16 cellular contexts compared by ENCODE assay signal in the genomic region with DNA sequence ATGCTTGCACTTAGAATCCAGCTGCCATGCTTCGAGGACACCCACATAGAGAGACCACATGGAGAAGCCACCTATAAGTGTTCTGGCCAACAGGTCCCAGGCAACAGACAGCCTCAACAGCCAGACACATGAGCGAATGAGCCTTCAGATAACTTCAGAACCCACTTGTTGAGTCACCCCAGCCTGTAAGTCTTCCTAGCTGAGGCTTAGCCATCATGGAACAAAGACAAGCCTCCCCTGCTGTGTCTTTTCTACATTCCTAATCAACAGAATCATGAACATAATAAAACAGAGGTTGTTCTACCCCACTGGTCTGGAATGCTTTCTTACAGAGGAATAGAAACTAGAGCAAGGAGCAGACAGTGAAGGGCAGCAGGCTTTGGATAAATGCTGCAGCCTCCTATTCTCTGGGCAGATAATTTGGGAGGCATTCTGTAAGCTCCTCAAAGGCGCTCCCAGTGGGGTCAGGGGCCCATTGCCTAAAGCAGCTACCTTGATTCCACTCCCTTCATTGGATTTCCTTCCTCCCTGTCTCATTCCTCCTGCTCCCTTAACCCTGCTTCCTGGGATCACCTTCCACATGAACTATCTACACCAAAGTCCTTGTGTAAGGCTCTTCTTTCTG. TPM values are rescaled to one million over a fixed set of nuclear protein-coding genes. Genes with fewer than 3 reads are reported as not detected.
DNase-seq lines count a peak whose midpoint lies in the region; ATAC-seq, FAIRE-seq and TF ChIP-seq lines count a peak whose summit lies in the region.
"Had no signal": no experiment of that assay in that cellular context is flagged by ENCODE, and none has a peak within 500 bp of the region (broad histone marks: within the 10 kb centered on the region; RNA-seq: fewer than 3 reads in every experiment).

No MANE protein-coding gene starts in this region.

- TF ChIP-seq POLR2A in gastroesophageal sphincter (IDR thresholded peaks at IDR 0.05), result no peak

- intact Hi-C loops in CD4-positive, alpha-beta T cell (cut with DNase I, micrococcal nuclease), result no loop called here

- H3K27ac Mint-ChIP-seq in CD4-positive, alpha-beta T cell, result no peak overlapping the region
- H3K27ac Mint-ChIP-seq: stimulated activated memory B cell treated with anti-CD40 and anti-IgM and Interleukin-4, amounts not matched to agents 10 μg/mL and 1 μg/mL and 100 μg/mL, for 72 hours had no signal

- H3K36me3 ChIP-seq in bronchial epithelial cell (ENCODE audit: control insufficient read depth, insufficient read depth, low read length), result no peaks in the 10 kb centered on the region
- H3K36me3 ChIP-seq in gastroesophageal sphincter, result no peaks in the 10 kb centered on the region
- H3K36me3 ChIP-seq: heart right ventricle had no signal

- TF ChIP-seq EP300 in gastroesophageal sphincter (IDR thresholded peaks at IDR 0.05), result no peak

- CTCF ChIA-PET in CD4-positive, alpha-beta T cell (lab: Charles Lee), result no interaction called here

- ATAC-seq in GM18868 (IDR thresholded peaks at IDR 0.05; ENCODE audit: unreplicated experiment), result no peak
- no peak for ATAC-seq in gastroesophageal sphincter
- no peak for ATAC-seq in CD4-positive, alpha-beta T cell (ENCODE audit: poor library complexity)
- ATAC-seq: activated CD4-positive, CD25-positive, alpha-beta regulatory T cell treated with anti-CD3 and anti-CD28 coated beads, Interleukin-2, amount 50 U/mL, for 24 hours; heart right ventricle; stimulated activated memory B cell treated with anti-CD40 and anti-IgM and Interleukin-4, amounts not matched to agents 10 μg/mL and 1 μg/mL and 100 μg/mL, for 72 hours had no signal

- peaks cover 29% of the 10 kb centered on the region for H3K27me3 Mint-ChIP-seq in CD4-positive, alpha-beta T cell
- H3K27me3 Mint-ChIP-seq: stimulated activated memory B cell treated with anti-CD40 and anti-IgM and Interleukin-4, amounts not matched to agents 10 μg/mL and 1 μg/mL and 100 μg/mL, for 72 hours had no signal

- TF ChIP-seq CTCF in bronchial epithelial cell (IDR thresholded peaks at IDR 0.05; ENCODE audit: insufficient read depth, low read length, severe bottlenecking) (no peak), gastroesophageal sphincter (IDR thresholded peaks at IDR 0.05) (no peak)
- TF ChIP-seq CTCF in CD4-positive, alpha-beta T cell (IDR thresholded peaks at IDR 0.05), result no peak

- H3K9me3 Mint-ChIP-seq in CD4-positive, alpha-beta T cell, result no peaks in the 10 kb centered on the region
- H3K9me3 Mint-ChIP-seq: stimulated activated memory B cell treated with anti-CD40 and anti-IgM and Interleukin-4, amounts not matched to agents 10 μg/mL and 1 μg/mL and 100 μg/mL, for 72 hours had no signal

- H3K36me3 Mint-ChIP-seq in CD4-positive, alpha-beta T cell (ENCODE audit: low read depth), result no peaks in the 10 kb centered on the region
- H3K36me3 Mint-ChIP-seq: stimulated activated memory B cell treated with anti-CD40 and anti-IgM and Interleukin-4, amounts not matched to agents 10 μg/mL and 1 μg/mL and 100 μg/mL, for 72 hours had no signal

- no peak overlapping the region for H3K4me3 Mint-ChIP-seq in CD4-positive, alpha-beta T cell
- H3K4me3 Mint-ChIP-seq: stimulated activated memory B cell treated with anti-CD40 and anti-IgM and Interleukin-4, amounts not matched to agents 10 μg/mL and 1 μg/mL and 100 μg/mL, for 72 hours had no signal

- peaks cover 0 to 23% (median 10%) of the 10 kb centered on the region in 3 donors for H3K4me1 ChIP-seq in gastroesophageal sphincter

- H3K27me3 ChIP-seq in bronchial epithelial cell (ENCODE audit: control insufficient read depth, insufficient read depth, low read length) (no peaks in the 10 kb centered on the region), gastroesophageal sphincter (peaks cover 22% of the 10 kb centered on the region)
- peaks cover 23% of the 10 kb centered on the region for H3K27me3 ChIP-seq in CD4-positive, alpha-beta T cell (ENCODE audit: control insufficient read depth, insufficient read depth, low read length)

- peaks cover under 1% of the 10 kb centered on the region for H3K4me1 Mint-ChIP-seq in CD4-positive, alpha-beta T cell (ENCODE audit: low read depth)

- POLR2A ChIA-PET in CD4-positive, alpha-beta T cell (lab: Charles Lee), result no interaction called here

- H3K9me3 ChIP-seq in gastroesophageal sphincter, result no peaks in the 10 kb centered on the region
- H3K9me3 ChIP-seq in CD4-positive, alpha-beta T cell (ENCODE audit: control insufficient read depth, low read length), result no peaks in the 10 kb centered on the region
- H3K9me3 ChIP-seq: heart right ventricle had no signal

- 70 to 80% methylated on average over 1 to 2 of the region's 3 CpGs for WGBS in gastroesophageal sphincter (ENCODE audit: low coverage in 1 of 2), 2 donors

- H3K4me3 ChIP-seq in bronchial epithelial cell (ENCODE audit: low read depth, low read length) (no peak overlapping the region), gastroesophageal sphincter (no peak overlapping the region)
- H3K4me3 ChIP-seq: heart right ventricle had no signal

- peak; percentile 66 for DNase-seq in AG08395 (ENCODE audit: low spot score)
- peak; percentile 66 for DNase-seq in HK-2 (ENCODE audit: unreplicated experiment)
- peak; percentile 59 for DNase-seq in bronchial epithelial cell (ENCODE audit: low read depth)
- DNase-seq in iris pigment epithelial cell (ENCODE audit: low read depth), result peak; percentile 92
- no peak for DNase-seq in CD4-positive, alpha-beta T cell
- no peak for DNase-seq in GF-D8 (lab: John Stamatoyannopoulos, UW)
- DNase-seq: activated T-cell treated with anti-CD3 and anti-CD28 coated beads for 4 hours; amniotic stem cell; heart right ventricle; KG1; NCI-H2081; stimulated activated CD4-positive, alpha-beta T cell treated with anti-CD3 and anti-CD28 coated beads, Interleukin-2, amount 100 ng/mL, for 48 hours had no signal

- H3K27ac ChIP-seq in gastroesophageal sphincter, result no peak overlapping the region
- H3K27ac ChIP-seq in CD4-positive, alpha-beta T cell (ENCODE audit: low read depth, low read length), result no peak overlapping the region
- H3K27ac ChIP-seq: heart right ventricle had no signal

- no peak for FAIRE-seq in bronchial epithelial cell (lab: Jason Lieb, UNC)

RNA-seq across cellular contexts. Expression of gene TLL2, which starts 4.6 kb away (rescaled TPM):
- 0.26 TPM in 2 replicates for total RNA-seq in bronchial epithelial cell
- under 1 TPM in 2 of 4 donors, not detected in 2; 0.20 to 0.31 TPM for total RNA-seq in gastroesophageal sphincter
- total RNA-seq in CD4-positive, alpha-beta T cell, result not detected

Comparison
In these comparisons a context has a peak if more than half of its experiments do, and no peak if none do; other contexts are left out.
1. DNase-seq: peak in AG08395 (single experiment), HK-2 (single experiment), bronchial epithelial cell (single experiment) and iris pigment epithelial cell (single experiment); none in CD4-positive, alpha-beta T cell (0 of 10) and GF-D8 (single experiment).